ENCODE assay signal across 8 cellular contexts in the genomic region with DNA sequence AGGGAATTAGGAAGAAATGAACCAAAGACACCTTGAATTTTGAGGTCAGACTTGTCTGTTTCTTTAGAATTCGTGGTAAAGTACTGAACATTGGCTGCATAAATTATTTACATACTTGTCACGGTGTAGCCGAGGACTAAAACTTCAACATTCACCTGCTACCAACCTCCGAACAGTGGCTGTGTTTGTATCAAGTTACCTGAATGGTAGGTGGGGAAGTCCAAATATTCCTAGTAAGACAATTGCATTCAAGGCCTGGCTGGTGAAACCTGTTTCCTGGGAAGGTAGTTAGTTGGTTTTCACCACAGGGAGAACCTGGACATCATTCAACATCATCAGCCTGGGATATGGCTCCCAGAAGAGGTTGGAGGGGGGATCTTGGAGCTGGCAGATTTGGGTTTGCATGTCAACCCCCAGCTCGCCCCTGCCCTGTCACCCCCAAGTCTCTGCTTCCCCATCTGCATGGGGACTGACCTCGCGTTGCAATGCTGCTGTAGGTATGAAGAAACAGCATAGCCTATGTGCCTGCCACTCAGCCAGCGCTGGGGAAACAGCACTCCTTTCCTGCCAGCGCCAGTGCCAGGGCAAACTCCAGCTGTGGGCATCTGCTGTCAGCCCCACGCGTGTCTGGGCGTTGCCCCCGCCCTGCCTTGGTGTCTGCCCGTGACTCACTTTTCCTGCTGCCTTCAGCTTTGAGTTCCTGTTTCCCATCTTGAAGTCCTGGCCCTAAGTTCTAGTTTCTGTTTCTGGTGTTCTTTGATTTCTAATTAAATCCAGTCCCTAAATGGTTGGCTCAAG. TPM values are rescaled to one million over a fixed set of nuclear protein-coding genes. Genes with fewer than 3 reads are reported as not detected.
DNase-seq lines count a peak whose midpoint lies in the region; ATAC-seq, FAIRE-seq and TF ChIP-seq lines count a peak whose summit lies in the region.

No MANE protein-coding gene starts in this region.

- CTCF ChIA-PET in GM10248 (lab: Yijun Ruan, JAX): interaction anchor here (1.0 to 2.3 kb wide), 4 partner anchors 11 to 137 kb away, joined by 3 to 11 read pairs (median 4); no protein-coding TSS in a partner anchor

- no peak for FAIRE-seq in RCC 7860 (lab: Jason Lieb, UNC)

- TF ChIP-seq CTCF in GM10248 (IDR thresholded peaks at IDR 0.05; ENCODE audit: control extremely low read depth, extremely low read depth, low read depth, missing control alignments): no peak
- no peak for TF ChIP-seq CTCF in fibroblast of villous mesenchyme (IDR thresholded peaks at IDR 0.05; ENCODE audit: insufficient read depth, low read depth, low read length)

- POLR2A ChIA-PET in GM10248 (lab: Yijun Ruan, JAX): no interaction called here

- DNase-seq in GM10248 (ENCODE audit: extremely low spot score) (peak; percentile 39), fibroblast of villous mesenchyme (ENCODE audit: low read depth) (peak; percentile 59), skeletal muscle cell (ENCODE audit: low read depth) (peak; percentile 19), COR-L47 (lab: John Stamatoyannopoulos, UW) (no peak), RCC 7860 (ENCODE audit: low spot score) (no peak)
- peak; percentile 41 to 51 for DNase-seq in activated CD4-positive, alpha-beta T cell treated with anti-CD3 and anti-CD28 coated beads, Interleukin-2, amount 50 U/mL, for 4 hours
- DNase-seq in activated CD4-positive, CD25-positive, alpha-beta regulatory T cell (lab: John Stamatoyannopoulos, UW): no peak

- no peak overlapping the region for H3K4me3 ChIP-seq in fibroblast of villous mesenchyme (ENCODE audit: low read depth, low read length)
- H3K4me3 ChIP-seq in skeletal muscle cell (ENCODE audit: low read depth, low read length): no peak overlapping the region

- ATAC-seq in HG02981 (IDR thresholded peaks at IDR 0.05; ENCODE audit: unreplicated experiment): peak; percentile 12

RNA-seq across cellular contexts. Expression of gene LARP4B, which starts 12.7 kb away (rescaled TPM):
- total RNA-seq in fibroblast of villous mesenchyme: 49.0 and 57.4 TPM in 2 replicates

RNA-seq across cellular contexts. Expression of gene GTPBP4, which starts 44.0 kb away (rescaled TPM):
- 35.4 and 38.9 TPM in 2 replicates for total RNA-seq in fibroblast of villous mesenchyme

Comparison
In these comparisons a context has a peak if more than half of its experiments do, and no peak if none do; other contexts are left out.
1. DNase-seq: peak in GM10248 (single experiment), activated CD4-positive, alpha-beta T cell treated with anti-CD3 and anti-CD28 coated beads, Interleukin-2, amount 50 U/mL, for 4 hours (2 of 2), fibroblast of villous mesenchyme (single experiment) and skeletal muscle cell (single experiment); none in COR-L47 (single experiment), RCC 7860 (single experiment) and activated CD4-positive, CD25-positive, alpha-beta regulatory T cell (0 of 4).